In genomic region chr6:129748901-129749748, GRCh38 we compare ENCODE assay signal across 9 cellular contexts. TPM values are rescaled to one million over a fixed set of nuclear protein-coding genes. Genes with fewer than 3 reads are reported as not detected.
DNase-seq lines count a peak whose midpoint lies in the region; ATAC-seq and TF ChIP-seq lines count a peak whose summit lies in the region.
"Had no signal": no experiment of that assay in that cellular context is flagged by ENCODE, and none has a peak within 500 bp of the region (broad histone marks: within the 10 kb centered on the region; RNA-seq: fewer than 3 reads in every experiment).

No MANE protein-coding gene starts in this region.

- CTCF ChIA-PET in activated naive CD4-positive, alpha-beta T cell treated with anti-CD3 and anti-CD28 coated beads for 36 hours (lab: Charles Lee) = interaction anchor here (0.6 to 2.3 kb wide), 17 partner anchors 9 to 272 kb away, joined by 3 to 6 read pairs (median 4); partner anchors contain the start of gene ARHGAP18

- H3K27me3 Mint-ChIP-seq in activated naive CD4-positive, alpha-beta T cell treated with anti-CD3 and anti-CD28 coated beads for 36 hours (ENCODE audit: low read depth) = no peaks in the 10 kb centered on the region
- H3K27me3 Mint-ChIP-seq in progenitor cell of endocrine pancreas = peaks cover 3% of the 10 kb centered on the region

- H3K36me3 Mint-ChIP-seq in activated naive CD4-positive, alpha-beta T cell treated with anti-CD3 and anti-CD28 coated beads for 36 hours (ENCODE audit: low read depth) = no peaks in the 10 kb centered on the region
- H3K36me3 Mint-ChIP-seq in progenitor cell of endocrine pancreas (ENCODE audit: insufficient read depth) = no peaks in the 10 kb centered on the region

- peak overlapping the region; percentile 57 for H3K4me3 ChIP-seq in SK-N-MC
- H3K4me3 ChIP-seq in thyroid gland (replicated peaks in 1 of 3) = no peak overlapping the region

- TF ChIP-seq CTCF in thyroid gland (IDR thresholded peaks at IDR 0.05) = no peak
- no peak for TF ChIP-seq CTCF in progenitor cell of endocrine pancreas (IDR thresholded peaks at IDR 0.05; ENCODE audit: unreplicated experiment)

- H3K9me3 ChIP-seq in SK-N-MC (ENCODE audit: low read depth, low read length) = no peaks in the 10 kb centered on the region
- H3K9me3 ChIP-seq in thyroid gland = no peaks in the 10 kb centered on the region
- H3K9me3 ChIP-seq: neutrophil had no signal

- no peak for TF ChIP-seq POLR2A in thyroid gland (IDR thresholded peaks at IDR 0.05)

- peak overlapping the region; percentile 93 for H3K27ac Mint-ChIP-seq in activated naive CD4-positive, alpha-beta T cell treated with anti-CD3 and anti-CD28 coated beads for 36 hours
- H3K27ac Mint-ChIP-seq in progenitor cell of endocrine pancreas = no peak overlapping the region

- H3K9ac ChIP-seq in SK-N-MC (ENCODE audit: insufficient read length) = peak overlapping the region; percentile 10

- peak overlapping the region; percentile 81 for H3K27ac ChIP-seq in SK-N-MC
- H3K27ac ChIP-seq in thyroid gland = peak overlapping the region in 2 of 3 donors; percentile 14 to 37
- H3K27ac ChIP-seq: neutrophil had no signal

- H3K27me3 ChIP-seq in thyroid gland = no peaks in the 10 kb centered on the region

- peak overlapping the region; percentile 46 for H3K4me3 Mint-ChIP-seq in activated naive CD4-positive, alpha-beta T cell treated with anti-CD3 and anti-CD28 coated beads for 36 hours
- H3K4me3 Mint-ChIP-seq in progenitor cell of endocrine pancreas (ENCODE audit: low read depth) = no peak overlapping the region

- 77 to 83% methylated on average over 7 of the region's 7 CpGs for WGBS in thyroid gland, 2 donors

- H3K4me1 ChIP-seq in thyroid gland = peaks cover 0 to 15% of the 10 kb centered on the region in 2 donors

- H3K9me3 Mint-ChIP-seq in activated naive CD4-positive, alpha-beta T cell treated with anti-CD3 and anti-CD28 coated beads for 36 hours = no peaks in the 10 kb centered on the region
- H3K9me3 Mint-ChIP-seq in progenitor cell of endocrine pancreas (ENCODE audit: low read depth) = no peaks in the 10 kb centered on the region

- ATAC-seq in HG03025 (IDR thresholded peaks at IDR 0.05; ENCODE audit: low FRiP score, unreplicated experiment) (no peak), HG03342 (IDR thresholded peaks at IDR 0.05; ENCODE audit: unreplicated experiment) (no peak)

- intact Hi-C loops in activated naive CD4-positive, alpha-beta T cell treated with anti-CD3 and anti-CD28 coated beads for 36 hours (cut with micrococcal nuclease) = loop anchor here (1.0 to 10.0 kb wide), 9 partner anchors 18 to 1844 kb away; partner anchors contain the start of gene THEMIS
- intact Hi-C loops in thyroid gland (cut with DNase I) = no loop called here

- peaks cover 62% of the 10 kb centered on the region for H3K4me1 Mint-ChIP-seq in activated naive CD4-positive, alpha-beta T cell treated with anti-CD3 and anti-CD28 coated beads for 36 hours (ENCODE audit: low read depth)
- H3K4me1 Mint-ChIP-seq in progenitor cell of endocrine pancreas (ENCODE audit: low read depth) = no peaks in the 10 kb centered on the region

- DNase-seq in activated naive CD4-positive, alpha-beta T cell treated with anti-CD3 and anti-CD28 coated beads for 36 hours = no peak
- DNase-seq in activated naive CD4-positive, alpha-beta T cell treated with Interleukin-2 at 50 U/mL for 16 hours = no peak
- no peak for DNase-seq in SK-N-MC (ENCODE audit: low read depth, low spot score)
- DNase-seq in fibroblast of peridontal ligament (ENCODE audit: extremely low read depth) = peak; percentile 31
- no peak for DNase-seq in thyroid gland
- no peak for DNase-seq in progenitor cell of endocrine pancreas (ENCODE audit: low spot score, unreplicated experiment)

- H3K36me3 ChIP-seq in SK-N-MC (ENCODE audit: insufficient read depth, low read length) (no peaks in the 10 kb centered on the region), thyroid gland (no peaks in the 10 kb centered on the region)
- H3K36me3 ChIP-seq: neutrophil had no signal

RNA-seq across cellular contexts. Expression of gene ARHGAP18, which starts 39.1 kb away (rescaled TPM):
- 1 to 10 TPM; 3.2 to 3.7 TPM for total RNA-seq in activated naive CD4-positive, alpha-beta T cell treated with anti-CD3 and anti-CD28 coated beads for 36 hours
- total RNA-seq in thyroid gland = 10 to 100 TPM; 26.5 to 31.6 (median 28.3) TPM
- total RNA-seq in progenitor cell of endocrine pancreas = 24.9 and 26.9 TPM in 2 replicates
